22 cellular contexts compared by ENCODE assay signal in the genomic region with DNA sequence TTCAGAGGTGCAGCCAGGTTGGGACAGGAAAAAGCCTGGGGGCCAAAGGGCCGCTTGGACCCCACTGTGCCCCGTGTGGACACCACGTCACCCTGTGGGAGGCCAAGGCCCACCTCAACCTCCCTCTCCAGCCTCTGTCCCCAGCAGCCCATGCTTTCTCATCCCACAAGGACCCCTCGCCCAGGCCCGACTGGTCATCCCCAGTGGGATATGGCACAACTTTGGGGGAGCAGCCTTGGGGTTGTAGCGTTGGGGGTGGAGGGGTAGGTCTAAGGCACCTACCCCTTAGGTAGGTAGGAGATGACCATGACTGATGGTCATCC. TPM values are rescaled to one million over a fixed set of nuclear protein-coding genes. Genes with fewer than 3 reads are reported as not detected.
"Had no signal": no experiment of that assay in that cellular context is flagged by ENCODE, and none has a peak within 500 bp of the region (broad histone marks: within the 10 kb centered on the region; RNA-seq: fewer than 3 reads in every experiment).

No MANE protein-coding gene starts in this region.

- H3K9ac ChIP-seq: parathyroid adenoma had no signal

- H3K36me3 Mint-ChIP-seq: activated naive CD4-positive, alpha-beta T cell treated with anti-CD3 and anti-CD28 coated beads, Interleukin-2, amount 50 U/mL, for 24 hours; brain; naive thymus-derived CD8-positive, alpha-beta T cell had no signal

- ATAC-seq: heart right ventricle; naive thymus-derived CD8-positive, alpha-beta T cell; T-helper 17 cell had no signal

- H3K4me1 Mint-ChIP-seq: activated CD4-positive, alpha-beta T cell treated with anti-CD3 and anti-CD28 coated beads, Interleukin-2, amount 10 ng/mL, durations not matched to agents 24 days and 14 days had no signal

- H3K9me3 Mint-ChIP-seq: activated CD4-positive, alpha-beta memory T cell treated with anti-CD3 and anti-CD28 coated beads, Interleukin-2, amount 10 ng/mL, durations not matched to agents 7 days and 5 days; activated CD4-positive, alpha-beta T cell treated with anti-CD3 and anti-CD28 coated beads, Interleukin-2, amount 10 ng/mL, durations not matched to agents 24 days and 14 days; activated naive CD4-positive, alpha-beta T cell treated with anti-CD3 and anti-CD28 coated beads, Interleukin-2, amount 50 U/mL, for 24 hours; naive thymus-derived CD8-positive, alpha-beta T cell; stimulated activated naive CD8-positive, alpha-beta T cell treated with anti-CD3 and anti-CD28 coated beads, Interleukin-15, Interleukin-2, amounts not matched to agents 100 ng/mL and 50 ng/mL, for 24 hours had no signal

- DNase-seq: activated CD4-positive, alpha-beta memory T cell treated with anti-CD3 and anti-CD28 coated beads, Interleukin-2, amount 10 ng/mL, durations not matched to agents 7 days and 5 days; activated CD4-positive, alpha-beta T cell treated with anti-CD3 and anti-CD28 coated beads, Interleukin-2, amount 10 ng/mL, durations not matched to agents 24 days and 14 days; activated gamma-delta T cell treated with Interleukin-2 at 50 U/mL for 16 hours; anterior cingulate cortex; central memory CD4-positive, alpha-beta T cell; dermis blood vessel endothelial cell; effector CD8-positive, alpha-beta T cell; erythroblast; foreskin fibroblast; heart right ventricle; stimulated activated CD4-positive, alpha-beta T cell treated with anti-CD3 and anti-CD28 coated beads, Interleukin-1b, Interleukin-23, amount 100 ng/mL, for 48 hours; substantia nigra; SW 1271 had no signal

- H3K4me3 Mint-ChIP-seq: activated CD4-positive, alpha-beta memory T cell treated with anti-CD3 and anti-CD28 coated beads, Interleukin-2, amount 10 ng/mL, durations not matched to agents 7 days and 5 days; activated CD4-positive, alpha-beta T cell treated with anti-CD3 and anti-CD28 coated beads, Interleukin-2, amount 10 ng/mL, durations not matched to agents 24 days and 14 days; activated naive CD4-positive, alpha-beta T cell treated with anti-CD3 and anti-CD28 coated beads, Interleukin-2, amount 50 U/mL, for 24 hours; brain; naive thymus-derived CD8-positive, alpha-beta T cell; stimulated activated naive CD8-positive, alpha-beta T cell treated with anti-CD3 and anti-CD28 coated beads, Interleukin-15, Interleukin-2, amounts not matched to agents 100 ng/mL and 50 ng/mL, for 24 hours; T-helper 17 cell had no signal

- H3K4me3 ChIP-seq: heart right ventricle, lung, tibial artery had no signal

- FAIRE-seq: keratinocyte had no signal

- H3K27ac ChIP-seq: heart right ventricle, parathyroid adenoma, tibial artery had no signal

- H3K36me3 ChIP-seq: heart right ventricle, tibial artery had no signal

- H3K27me3 ChIP-seq: heart right ventricle had no signal

- H3K9me3 ChIP-seq: heart right ventricle, tibial artery had no signal

- H3K27ac Mint-ChIP-seq: activated CD4-positive, alpha-beta memory T cell treated with anti-CD3 and anti-CD28 coated beads, Interleukin-2, amount 10 ng/mL, durations not matched to agents 7 days and 5 days; activated CD4-positive, alpha-beta T cell treated with anti-CD3 and anti-CD28 coated beads, Interleukin-2, amount 10 ng/mL, durations not matched to agents 24 days and 14 days; brain; naive thymus-derived CD8-positive, alpha-beta T cell; stimulated activated naive CD8-positive, alpha-beta T cell treated with anti-CD3 and anti-CD28 coated beads, Interleukin-15, Interleukin-2, amounts not matched to agents 100 ng/mL and 50 ng/mL, for 24 hours; T-helper 17 cell had no signal

- H3K4me1 ChIP-seq: parathyroid adenoma had no signal

RNA-seq across cellular contexts. Expression of gene IGF2, which starts 44.0 kb away (rescaled TPM):
- total RNA-seq: naive thymus-derived CD8-positive, alpha-beta T cell had no signal
- polyA plus RNA-seq: keratinocyte; naive thymus-derived CD8-positive, alpha-beta T cell had no signal
